Comparison of ENCODE assay signal across 1 cellular context in genomic region chr17:29042679-29043538, GRCh38.
TF ChIP-seq lines count a peak whose summit lies in the region.

Gene PIPOX (plus strand): TSS chr17:29043141. CDS start chr17:29043226, 85 bp downstream.

TF ChIP-seq in HepG2, 621 proteins besides CTCF, POLR2A, EP300 and RAD21 (continued from another document and continues in another):
- TF ChIP-seq MAF1 (CRISPR knock-in tag; IDR thresholded peaks at IDR 0.05; ENCODE audit: borderline replicate concordance) (0 out of 2 replicates have a peak, but pooled peaks have one; percentile 58), THRA (CRISPR knock-in tag; IDR thresholded peaks at IDR 0.05; ENCODE audit: borderline replicate concordance) (peak; percentile 81), KLF11 (CRISPR knock-in tag; IDR thresholded peaks at IDR 0.05) (no peak), IRF9 (CRISPR knock-in tag; IDR thresholded peaks at IDR 0.05; ENCODE audit: borderline replicate concordance) (peak; percentile 60; the same call in 1 of the 2 replicates), ZNF670 (CRISPR knock-in tag; IDR thresholded peaks at IDR 0.05; ENCODE audit: borderline replicate concordance) (no peak; the same call in 1 of the 2 replicates), GATAD1 (CRISPR knock-in tag; IDR thresholded peaks at IDR 0.05) (peak; percentile 77), AKAP8 (CRISPR knock-in tag; IDR thresholded peaks at IDR 0.05) (no peak), HOXA9 (CRISPR knock-in tag; IDR thresholded peaks at IDR 0.05; ENCODE audit: borderline replicate concordance) (no peak), SUZ12 (IDR thresholded peaks at IDR 0.05; ENCODE audit: low read depth, low read length) (no peak), ZFP82 (CRISPR knock-in tag; IDR thresholded peaks at IDR 0.05; ENCODE audit: borderline replicate concordance) (no peak; the same call in 1 of the 2 replicates), HNF1B (CRISPR knock-in tag; IDR thresholded peaks at IDR 0.05) (peak; percentile 38; the same call in 1 of the 2 replicates), ZNF777 (CRISPR knock-in tag; IDR thresholded peaks at IDR 0.05) (no peak), NR2F1 (CRISPR knock-in tag; IDR thresholded peaks at IDR 0.05) (0 out of 4 replicates have a peak, but pooled peaks of 1 of the 2 experiments have one; percentile 36), POGZ (CRISPR knock-in tag; IDR thresholded peaks at IDR 0.05) (peak; percentile 56), NR3C1 (CRISPR knock-in tag; IDR thresholded peaks at IDR 0.05) (no peak), SP4 (CRISPR knock-in tag; IDR thresholded peaks at IDR 0.05) (peak; percentile 40; the same call in 1 of the 2 replicates), TCF12 (IDR thresholded peaks at IDR 0.05) (no peak), TCF12 (CRISPR knock-in tag; IDR thresholded peaks at IDR 0.05) (no peak), ZNF260 (CRISPR knock-in tag; IDR thresholded peaks at IDR 0.05; ENCODE audit: borderline replicate concordance, low read depth) (no peak), BRF2 (CRISPR knock-in tag; IDR thresholded peaks at IDR 0.05) (no peak), HIVEP1 (CRISPR knock-in tag; IDR thresholded peaks at IDR 0.05) (no peak; the same call in 1 of the 2 replicates), SOX6 (IDR thresholded peaks at IDR 0.05) (no peak), SOX6 (CRISPR knock-in tag; IDR thresholded peaks at IDR 0.05) (peak; percentile 96), ZNF562 (CRISPR knock-in tag; IDR thresholded peaks at IDR 0.05; ENCODE audit: borderline replicate concordance) (no peak), FOXM1 (CRISPR knock-in tag; IDR thresholded peaks at IDR 0.05) (no peak), HES4 (CRISPR knock-in tag; IDR thresholded peaks at IDR 0.05; ENCODE audit: borderline replicate concordance) (no peak), FOXO4 (CRISPR knock-in tag; conservative IDR thresholded peaks at IDR 0.05) (no peak), ZFP91 (CRISPR knock-in tag; IDR thresholded peaks at IDR 0.05; ENCODE audit: borderline replicate concordance) (peak; percentile 80), FOXK1 (CRISPR knock-in tag; IDR thresholded peaks at IDR 0.05; ENCODE audit: borderline replicate concordance, low read depth) (peak; percentile 15; the same call in 1 of the 2 replicates), ZNF501 (CRISPR knock-in tag; IDR thresholded peaks at IDR 0.05) (peak; percentile 39; the same call in 1 of the 2 replicates), NCOA2 (CRISPR knock-in tag; IDR thresholded peaks at IDR 0.05) (peak; percentile 23; the same call in 1 of the 2 replicates), BCL6 (CRISPR knock-in tag; IDR thresholded peaks at IDR 0.05) (peak; percentile 38), NRL (CRISPR knock-in tag; IDR thresholded peaks at IDR 0.05; ENCODE audit: borderline replicate concordance) (peak; percentile 75; the same call in 1 of the 2 replicates), HOXA5 (CRISPR knock-in tag; IDR thresholded peaks at IDR 0.05) (no peak), ZNF503 (CRISPR knock-in tag; IDR thresholded peaks at IDR 0.05) (no peak; the same call in 1 of the 2 replicates), ZNF205 (CRISPR knock-in tag; IDR thresholded peaks at IDR 0.05) (peak; percentile 91), ZNF557 (CRISPR knock-in tag; IDR thresholded peaks at IDR 0.05) (no peak), ZSCAN30 (CRISPR knock-in tag; IDR thresholded peaks at IDR 0.05) (no peak), ZNF546 (CRISPR knock-in tag; conservative IDR thresholded peaks at IDR 0.05) (no peak), YEATS4 (CRISPR knock-in tag; IDR thresholded peaks at IDR 0.05; ENCODE audit: borderline replicate concordance) (peak; percentile 56; the same call in 1 of the 2 replicates), SMYD3 (CRISPR knock-in tag; IDR thresholded peaks at IDR 0.05) (no peak; the same call in 1 of the 2 replicates), MAX (IDR thresholded peaks at IDR 0.05) (peak; percentile 85), SRSF9 (IDR thresholded peaks at IDR 0.05; ENCODE audit: borderline replicate concordance, insufficient read depth, low read depth, low read length, poor library complexity, severe bottlenecking) (no peak), TOE1 (CRISPR knock-in tag; IDR thresholded peaks at IDR 0.05) (no peak), CBFB (CRISPR knock-in tag; IDR thresholded peaks at IDR 0.05) (no peak), ZNF558 (CRISPR knock-in tag; IDR thresholded peaks at IDR 0.05; ENCODE audit: borderline replicate concordance) (no peak), ZNF530 (CRISPR knock-in tag; IDR thresholded peaks at IDR 0.05; ENCODE audit: low read depth) (no peak), ZBTB44 (CRISPR knock-in tag; IDR thresholded peaks at IDR 0.05) (no peak; the same call in 1 of the 2 replicates), BCLAF1 (IDR thresholded peaks at IDR 0.05) (no peak), RFXAP (CRISPR knock-in tag; IDR thresholded peaks at IDR 0.05; ENCODE audit: borderline replicate concordance) (no peak), HNRNPUL1 (IDR thresholded peaks at IDR 0.05; ENCODE audit: low read depth, low read length) (no peak), ZNF878 (CRISPR knock-in tag; IDR thresholded peaks at IDR 0.05) (peak; percentile 34; the same call in 1 of the 2 replicates)
